ENCODE assay signal across 1 cellular context in genomic region chr12:45990468-45991288, GRCh38.
TF ChIP-seq lines count a peak whose summit lies in the region.

TSS of gene SCAF11 (minus strand) at chr12:45990574. CDS start at chr12:45964167, 26,407 bp downstream.

TF ChIP-seq in HepG2, 621 proteins besides CTCF, POLR2A, EP300 and RAD21 (continued from another document and continues in another):
- TF ChIP-seq KAT8 (CRISPR knock-in tag; IDR thresholded peaks at IDR 0.05) (peak; percentile 92), FOXO4 (CRISPR knock-in tag; conservative IDR thresholded peaks at IDR 0.05) (no peak), GTF2F1 (IDR thresholded peaks at IDR 0.05; ENCODE audit: low read length) (no peak; the same call in 1 of the 2 replicates), KLF6 (CRISPR knock-in tag; IDR thresholded peaks at IDR 0.05) (no peak; the same call in 1 of the 2 replicates), SUZ12 (IDR thresholded peaks at IDR 0.05; ENCODE audit: low read depth, low read length) (peak; percentile 13; the same call in 1 of the 2 replicates), ETS1 (CRISPR knock-in tag; IDR thresholded peaks at IDR 0.05) (no peak), TERF1 (CRISPR knock-in tag; IDR thresholded peaks at IDR 0.05) (no peak), NFAT5 (CRISPR knock-in tag; IDR thresholded peaks at IDR 0.05) (no peak; the same call in 1 of the 2 replicates), ARNT (IDR thresholded peaks at IDR 0.05) (no peak), ZNF138 (CRISPR knock-in tag; IDR thresholded peaks at IDR 0.05; ENCODE audit: low read depth) (peak; percentile 83; the same call in 1 of the 2 replicates), BHLHE40 (IDR thresholded peaks at IDR 0.05; ENCODE audit: low read length) (peak; percentile 91), FOXK2 (IDR thresholded peaks at IDR 0.05) (0 out of 2 replicates have a peak, but pooled peaks have one; percentile 27), SAP130 (CRISPR knock-in tag; IDR thresholded peaks at IDR 0.05; ENCODE audit: low read depth) (peak; percentile 90), ZNF331 (CRISPR knock-in tag; IDR thresholded peaks at IDR 0.05) (peak; percentile 88), ZNF205 (CRISPR knock-in tag; IDR thresholded peaks at IDR 0.05) (peak; percentile 51; the same call in 1 of the 2 replicates), CHCHD3 (CRISPR knock-in tag; IDR thresholded peaks at IDR 0.05) (peak; percentile 66; the same call in 1 of the 2 replicates), NR3C1 (CRISPR knock-in tag; IDR thresholded peaks at IDR 0.05) (no peak), ZNF740 (CRISPR knock-in tag; IDR thresholded peaks at IDR 0.05) (0 out of 2 replicates have a peak, but pooled peaks have one; percentile 19), MEIS2 (CRISPR knock-in tag; IDR thresholded peaks at IDR 0.05) (no peak; the same call in 1 of the 2 replicates), ZGPAT (CRISPR knock-in tag; IDR thresholded peaks at IDR 0.05) (peak; percentile 82), ZNF660 (CRISPR knock-in tag; IDR thresholded peaks at IDR 0.05; ENCODE audit: borderline replicate concordance, low read depth) (no peak), TFDP1 (CRISPR knock-in tag; IDR thresholded peaks at IDR 0.05; ENCODE audit: borderline replicate concordance) (peak; percentile 95), ZBTB7B (CRISPR knock-in tag; IDR thresholded peaks at IDR 0.05) (peak; percentile 78; the same call in 1 of the 2 replicates), FOXM1 (CRISPR knock-in tag; IDR thresholded peaks at IDR 0.05) (0 out of 2 replicates have a peak, but pooled peaks have one; percentile 3), ARNT2 (CRISPR knock-in tag; IDR thresholded peaks at IDR 0.05; ENCODE audit: low read depth) (peak; percentile 57; the same call in 1 of the 2 replicates), FOXP4 (CRISPR knock-in tag; IDR thresholded peaks at IDR 0.05) (peak; percentile 78), KLF11 (CRISPR knock-in tag; IDR thresholded peaks at IDR 0.05) (peak; percentile 85; the same call in 1 of the 2 replicates), IKZF1 (IDR thresholded peaks at IDR 0.05) (no peak), ZMAT3 (CRISPR knock-in tag; conservative IDR thresholded peaks at IDR 0.05) (peak; percentile 98; the same call in 1 of the 2 replicates), ZNF446 (CRISPR knock-in tag; IDR thresholded peaks at IDR 0.05) (0 out of 2 replicates have a peak, but pooled peaks have one; percentile 40), ZBTB46 (CRISPR knock-in tag; IDR thresholded peaks at IDR 0.05; ENCODE audit: borderline replicate concordance) (no peak), ZNF878 (CRISPR knock-in tag; IDR thresholded peaks at IDR 0.05) (peak; percentile 97), KMT2B (CRISPR knock-in tag; IDR thresholded peaks at IDR 0.05) (peak; percentile 78), ZNF816 (CRISPR knock-in tag; IDR thresholded peaks at IDR 0.05; ENCODE audit: borderline replicate concordance) (no peak; the same call in 1 of the 2 replicates), ZNF616 (CRISPR knock-in tag; IDR thresholded peaks at IDR 0.05; ENCODE audit: low read depth) (peak; percentile 84), NR2C2 (CRISPR knock-in tag; IDR thresholded peaks at IDR 0.05; ENCODE audit: borderline replicate concordance) (peak; percentile 73), ZNF766 (CRISPR knock-in tag; IDR thresholded peaks at IDR 0.05; ENCODE audit: borderline replicate concordance) (no peak; the same call in 1 of the 2 replicates), KLF15 (CRISPR knock-in tag; IDR thresholded peaks at IDR 0.05; ENCODE audit: borderline replicate concordance) (peak; percentile 70; the same call in 1 of the 2 replicates), TCF12 (IDR thresholded peaks at IDR 0.05) (no peak), TCF12 (CRISPR knock-in tag; IDR thresholded peaks at IDR 0.05) (no peak), ISX (CRISPR knock-in tag; conservative IDR thresholded peaks at IDR 0.05) (0 out of 2 replicates have a peak, but pooled peaks have one; percentile 49), ZNF33A (CRISPR knock-in tag; IDR thresholded peaks at IDR 0.05; ENCODE audit: borderline replicate concordance) (no peak), ZSCAN22 (CRISPR knock-in tag; IDR thresholded peaks at IDR 0.05) (peak; percentile 50; the same call in 1 of the 2 replicates), ZMYM3 (CRISPR knock-in tag; IDR thresholded peaks at IDR 0.05) (no peak; the same call in 1 of the 2 replicates), IKZF4 (CRISPR knock-in tag; IDR thresholded peaks at IDR 0.05; ENCODE audit: borderline replicate concordance, low read depth, not compliant biosample characterization) (peak; percentile 84), ZNF362 (CRISPR knock-in tag; IDR thresholded peaks at IDR 0.05; ENCODE audit: borderline replicate concordance) (peak; percentile 17; the same call in 1 of the 2 replicates), BATF2 (CRISPR knock-in tag; IDR thresholded peaks at IDR 0.05) (peak; percentile 92), ZKSCAN5 (CRISPR knock-in tag; IDR thresholded peaks at IDR 0.05) (no peak)
